Comparison of ENCODE assay signal across 16 cellular contexts in genomic region chr2:86420913-86421312, GRCh38.
"Had no signal": no experiment of that assay in that cellular context is flagged by ENCODE, and none has a peak within 500 bp of the region (broad histone marks: within the 10 kb centered on the region; RNA-seq: fewer than 3 reads in every experiment).

No MANE protein-coding gene starts in this region.

- H3K27me3 ChIP-seq: sigmoid colon, stomach, testis, tibial artery had no signal

- DNase-seq: cortex of kidney; effector CD4-positive, alpha-beta T cell; left ventricle myocardium superior; naive thymus-derived CD4-positive, alpha-beta T cell; right cardiac atrium; sigmoid colon; stimulated activated CD4-positive, alpha-beta T cell treated with anti-CD3 and anti-CD28 coated beads, Interleukin-2, amount 100 ng/mL, for 24 hours; stimulated activated CD4-positive, alpha-beta T cell treated with anti-CD3 and anti-CD28 coated beads, Interleukin-4, amount 100 ng/mL, for 24 hours; stimulated activated naive CD4-positive, alpha-beta T cell treated with Interleukin-2 at 50 U/mL for 16 hours; stomach; testis; tibial artery had no signal

- H3K36me3 ChIP-seq: neural progenitor cell, prostate gland, sigmoid colon, stomach, tibial artery had no signal

- H3K4me3 ChIP-seq: lung, neural progenitor cell, prostate gland, sigmoid colon, stomach, testis, tibial artery had no signal

- H3K9me3 ChIP-seq: prostate gland, sigmoid colon, testis, tibial artery had no signal

- H3K4me1 ChIP-seq: neural progenitor cell, prostate gland, sigmoid colon, stomach, testis, tibial artery had no signal

- ATAC-seq: left ventricle myocardium superior; naive thymus-derived CD4-positive, alpha-beta T cell; right cardiac atrium; stimulated activated effector memory CD8-positive, alpha-beta T cell treated with anti-CD3 and anti-CD28 coated beads, Interleukin-12 subunit alpha, Interleukin-12 subunit beta, amount 100 ng/mL, for 72 hours had no signal

- H3K27ac ChIP-seq: neural progenitor cell, prostate gland, sigmoid colon, stomach, testis, tibial artery had no signal
